ENCODE assay signal across 18 cellular contexts in genomic region chr14:71123579-71124135, GRCh38.
DNase-seq lines count a peak whose midpoint lies in the region; ATAC-seq, FAIRE-seq and TF ChIP-seq lines count a peak whose summit lies in the region.
"Had no signal": no experiment of that assay in that cellular context is flagged by ENCODE, and none has a peak within 500 bp of the region (broad histone marks: within the 10 kb centered on the region; RNA-seq: fewer than 3 reads in every experiment).

No MANE protein-coding gene starts in this region.

- no peak overlapping the region for H2BK20ac ChIP-seq in IMR-90 (ENCODE audit: low read depth, low read length)

- no peak for TF ChIP-seq RAD21 in IMR-90 (IDR thresholded peaks at IDR 0.05; ENCODE audit: low read length)

- POLR2A ChIA-PET in Caco-2 (lab: Charles Lee) (no interaction called here), IMR-90 (lab: Charles Lee; ENCODE audit: unreplicated experiment) (no interaction called here)

- no TSS peak for BruUV-seq in Caco-2 (replicated peaks; lab: Mats Ljungman, UMichigan)
- no TSS peak for BruUV-seq in IMR-90 (replicated peaks; lab: Mats Ljungman, UMichigan)

- H3K27ac Mint-ChIP-seq in Caco-2 (ENCODE audit: unreplicated experiment) (peak overlapping the region; percentile 47), astrocyte (ENCODE audit: unreplicated experiment) (peak overlapping the region; percentile 56), nephron progenitor cell (peak overlapping the region; percentile 62)
- H3K27ac Mint-ChIP-seq: HFFc6 had no signal

- no peak overlapping the region for H2BK120ac ChIP-seq in IMR-90 (ENCODE audit: low read depth, low read length)

- H3K79me2 ChIP-seq in astrocyte (ENCODE audit: insufficient read depth, low read length): no peaks in the 10 kb centered on the region

- H3K36me3 Mint-ChIP-seq in Caco-2 (ENCODE audit: insufficient read depth, unreplicated experiment) (peaks cover 19% of the 10 kb centered on the region), astrocyte (ENCODE audit: low read depth, unreplicated experiment) (peaks cover 13% of the 10 kb centered on the region), nephron progenitor cell (ENCODE audit: low read depth) (peaks cover 57% of the 10 kb centered on the region)

- DNase-seq in Caco-2 (no peak), IMR-90 (no peak), astrocyte (ENCODE audit: low read depth) (no peak), nephron progenitor cell (no peak), T-helper 2 cell (no peak), NCI-H526 (lab: John Stamatoyannopoulos, UW) (no peak)
- DNase-seq: BE2C, EL, GF-D8, HFFc6, MV-4-11, NCI-H1105 treated with DMSO at 0.1 percent for 48 hours, NCI-H2029 treated with DMSO at 0.1 percent for 48 hours, NCI-H2171, NCI-H524 treated with DMSO at 0.1 percent for 48 hours, Right ventricle myocardium superior had no signal

- H3K4me1 Mint-ChIP-seq in Caco-2 (ENCODE audit: low read depth, unreplicated experiment) (peaks cover 23% of the 10 kb centered on the region), astrocyte (ENCODE audit: low read depth, unreplicated experiment) (peaks cover 8% of the 10 kb centered on the region), nephron progenitor cell (no peaks in the 10 kb centered on the region)

- no peaks in the 10 kb centered on the region for H3K27me3 Mint-ChIP-seq in Caco-2 (ENCODE audit: insufficient read depth, unreplicated experiment)
- no peaks in the 10 kb centered on the region for H3K27me3 Mint-ChIP-seq in astrocyte (ENCODE audit: low read depth, unreplicated experiment)
- peaks cover 4% of the 10 kb centered on the region for H3K27me3 Mint-ChIP-seq in nephron progenitor cell (ENCODE audit: low read depth, poor library complexity)

- peaks cover 18% of the 10 kb centered on the region for H3K9me3 Mint-ChIP-seq in Caco-2 (ENCODE audit: unreplicated experiment)
- peaks cover 10% of the 10 kb centered on the region for H3K9me3 Mint-ChIP-seq in astrocyte (ENCODE audit: unreplicated experiment)
- H3K9me3 Mint-ChIP-seq in nephron progenitor cell: peaks cover 61% of the 10 kb centered on the region

- H3K4me2 ChIP-seq in IMR-90 (ENCODE audit: low read depth, low read length) (no peak overlapping the region), astrocyte (ENCODE audit: low read length) (no peak overlapping the region)

- intact Hi-C loops in Caco-2 (cut with micrococcal nuclease; ENCODE audit: unreplicated experiment): no loop called here
- intact Hi-C loops in IMR-90 (cut with micrococcal nuclease): no loop called here

- no peak overlapping the region for H4K91ac ChIP-seq in IMR-90 (ENCODE audit: insufficient read depth, low read depth, low read length)

- H3K4me1 ChIP-seq in Caco-2: peaks cover 19% of the 10 kb centered on the region
- H3K4me1 ChIP-seq in IMR-90 (ENCODE audit: control insufficient read depth, insufficient read depth, low read length): peaks cover 3% of the 10 kb centered on the region
- peaks cover 9% of the 10 kb centered on the region for H3K4me1 ChIP-seq in astrocyte (ENCODE audit: insufficient read depth, low read length)
- H3K4me1 ChIP-seq: BE2C had no signal

- dilution Hi-C loops in IMR-90 (cut with HindIII; ENCODE audit: low sequenced_read_pairs, unreplicated experiment): no loop called here

- no peak overlapping the region for H2AK5ac ChIP-seq in IMR-90 (ENCODE audit: low read depth, low read length)

- H4K5ac ChIP-seq in IMR-90 (ENCODE audit: low read depth, low read length): no peak overlapping the region

- H3K27me3 ChIP-seq in Caco-2 (replicated peaks; ENCODE audit: control insufficient read depth, insufficient read depth, low read length): no peaks in the 10 kb centered on the region
- no peaks in the 10 kb centered on the region for H3K27me3 ChIP-seq in IMR-90 (ENCODE audit: control insufficient read depth, insufficient read depth, low read length)
- no peaks in the 10 kb centered on the region for H3K27me3 ChIP-seq in astrocyte (ENCODE audit: insufficient read depth, low read length)
- H3K27me3 ChIP-seq: BE2C had no signal

- no peak for FAIRE-seq in astrocyte (lab: Jason Lieb, UNC)
- FAIRE-seq: H54 had no signal

- H3K18ac ChIP-seq in IMR-90 (ENCODE audit: low read depth, low read length): no peak overlapping the region

- H3K23ac ChIP-seq in IMR-90 (ENCODE audit: low read depth, low read length): no peak overlapping the region

- no peak overlapping the region for H3K56ac ChIP-seq in IMR-90 (ENCODE audit: extremely low read depth, insufficient read depth, low read length)

- H3K9me1 ChIP-seq in IMR-90 (ENCODE audit: insufficient read depth, low read length): peaks cover 9% of the 10 kb centered on the region

- H4K20me1 ChIP-seq in IMR-90 (ENCODE audit: insufficient read depth, low read length) (no peaks in the 10 kb centered on the region), astrocyte (ENCODE audit: insufficient read depth, low read length) (no peaks in the 10 kb centered on the region)

- H3K4me3 ChIP-seq in Caco-2 (ENCODE audit: low read depth, low read length): no peak overlapping the region
- no peak overlapping the region for H3K4me3 ChIP-seq in IMR-90 (ENCODE audit: insufficient read depth, low read depth, low read length)
- H3K4me3 ChIP-seq in astrocyte (ENCODE audit: insufficient read depth, low read depth, low read length): no peak overlapping the region

- H3K9ac ChIP-seq in IMR-90 (ENCODE audit: low read depth, low read length) (no peak overlapping the region), astrocyte (ENCODE audit: low read length) (no peak overlapping the region)

- H3K4me3 Mint-ChIP-seq in Caco-2 (ENCODE audit: unreplicated experiment) (no peak overlapping the region), astrocyte (ENCODE audit: unreplicated experiment) (no peak overlapping the region), nephron progenitor cell (no peak overlapping the region)
- H3K4me3 Mint-ChIP-seq: HFFc6 had no signal

- H2AFZ ChIP-seq in IMR-90 (replicated peaks; ENCODE audit: low read length, poor library complexity) (no peak overlapping the region), astrocyte (ENCODE audit: low read depth, low read length) (no peak overlapping the region)

- no peak overlapping the region for H2BK5ac ChIP-seq in IMR-90 (ENCODE audit: low read depth, low read length, poor library complexity, severe bottlenecking)

- in situ Hi-C loops in IMR-90 (cut with MboI; ENCODE audit: low sequenced_read_pairs): no loop called here

- no peak overlapping the region for H3K27ac ChIP-seq in IMR-90 (ENCODE audit: insufficient read depth, low read length)
- H3K27ac ChIP-seq in astrocyte (ENCODE audit: low read depth, low read length): no peak overlapping the region

- TF ChIP-seq CTCF in Caco-2 (IDR thresholded peaks at IDR 0.05; ENCODE audit: insufficient read depth in 1 of 2, low read depth in 1 of 2, low read length in 1 of 2, severe bottlenecking in 1 of 2, unreplicated experiment in 1 of 2): no peak
- TF ChIP-seq CTCF in IMR-90 (conservative IDR thresholded peaks at IDR 0.05; ENCODE audit: low read depth, low read length): no peak
- TF ChIP-seq CTCF in astrocyte (IDR thresholded peaks at IDR 0.05; ENCODE audit: insufficient read depth, low read depth, low read length): no peak
- no peak for TF ChIP-seq CTCF in nephron progenitor cell (IDR thresholded peaks at IDR 0.05)

- no peak overlapping the region; the same call in 1 of the 2 replicates for H3K14ac ChIP-seq in IMR-90 (replicated peaks; ENCODE audit: low read depth, low read length)

- H2AK9ac ChIP-seq in IMR-90 (replicated peaks; ENCODE audit: low read depth, low read length, poor library complexity): peak overlapping the region; percentile 35

- WGBS in IMR-90 (ENCODE audit: extremely low coverage in 2 of 2, insufficient read length in 1 of 2), 2 experiments: 100% methylated on average over 1 of the region's 4 CpGs; no CpG with 5 or more reads in 1 of the 2 experiments

- H4K8ac ChIP-seq in IMR-90 (ENCODE audit: low read depth in 2 of 2, low read length in 2 of 2): no peak overlapping the region

- ATAC-seq in IMR-90 (ENCODE audit: low read depth): no peak
- ATAC-seq in HG03108 (IDR thresholded peaks at IDR 0.05; ENCODE audit: unreplicated experiment): no peak

- no peak overlapping the region for H2BK15ac ChIP-seq in IMR-90 (ENCODE audit: low read depth, low read length)

- H3K79me1 ChIP-seq in IMR-90 (ENCODE audit: low read depth in 1 of 2, low read length in 2 of 2): peaks cover 0 to 5% of the 10 kb centered on the region in 2 experiments; a peak in 1 of 4 replicates

- H3K36me3 ChIP-seq in Caco-2 (ENCODE audit: control insufficient read depth, insufficient read depth, low read length): no peaks in the 10 kb centered on the region
- peaks cover 5% of the 10 kb centered on the region; the same call in 1 of the 2 replicates for H3K36me3 ChIP-seq in IMR-90 (ENCODE audit: control insufficient read depth, insufficient read depth, low read length)
- no peaks in the 10 kb centered on the region for H3K36me3 ChIP-seq in astrocyte (ENCODE audit: insufficient read depth, low read length)
- H3K36me3 ChIP-seq: BE2C had no signal

- no peak for TF ChIP-seq POLR2A in IMR-90 (IDR thresholded peaks at IDR 0.05; ENCODE audit: low read depth, low read length)

- CTCF ChIA-PET in Caco-2 (lab: Charles Lee) (no interaction called here), IMR-90 (lab: Yijun Ruan, JAX) (interaction anchor here (0.6 kb wide), 1 partner anchor 116 kb away, joined by 3 read pairs; no protein-coding TSS in a partner anchor)

- no peak overlapping the region for H3K4ac ChIP-seq in IMR-90 (ENCODE audit: low read depth, low read length)

- H3K9me3 ChIP-seq in Caco-2 (no peaks in the 10 kb centered on the region), IMR-90 (ENCODE audit: control insufficient read depth, insufficient read depth, low read length) (no peaks in the 10 kb centered on the region), astrocyte (ENCODE audit: insufficient read depth, low read depth, low read length) (no peaks in the 10 kb centered on the region)
- H3K9me3 ChIP-seq: BE2C had no signal

TF ChIP-seq in IMR-90, 13 proteins besides CTCF, POLR2A, EP300 and RAD21:
- TF ChIP-seq MAZ (IDR thresholded peaks at IDR 0.05; ENCODE audit: borderline replicate concordance, low read depth, low read length): no peak
